ENCODE assay signal across 8 cellular contexts in genomic region chr2:218962859-218963492, GRCh38. TPM values are rescaled to one million over a fixed set of nuclear protein-coding genes. Genes with fewer than 3 reads are reported as not detected.
DNase-seq lines count a peak whose midpoint lies in the region; ATAC-seq lines count a peak whose summit lies in the region.

No MANE protein-coding gene starts in this region.

- H3K27me3 ChIP-seq in NT2/D1 (ENCODE audit: insufficient read depth, insufficient read length) = peaks cover 45% of the 10 kb centered on the region

- DNase-seq in AG08395 (ENCODE audit: low spot score) (peak; percentile 64), HUDEP-2 (lab: John Stamatoyannopoulos, UW; ENCODE audit: unreplicated experiment in 76 of 76) (peak in 44 of 76 experiments; percentile 2 to 70 (median 31)), NT2/D1 (ENCODE audit: low read depth, low spot score) (peak; percentile 95), hippocampal formation (lab: John Stamatoyannopoulos, UW) (peak; percentile 20 to 35), retina (peak; percentile 98)
- peak; percentile 86 for DNase-seq in activated naive CD8-positive, alpha-beta T cell treated with anti-CD3 and anti-CD28 coated beads, Interleukin-2, amount 10 ng/mL, durations not matched to agents 7 days and 5 days

- no peak for ATAC-seq in activated naive CD8-positive, alpha-beta T cell treated with anti-CD3 and anti-CD28 coated beads, Interleukin-2, amount 10 ng/mL, durations not matched to agents 7 days and 5 days (ENCODE audit: low read depth)
- ATAC-seq in GM19328 (IDR thresholded peaks at IDR 0.05; ENCODE audit: unreplicated experiment) (no peak), GM21515 (IDR thresholded peaks at IDR 0.05; ENCODE audit: unreplicated experiment) (no peak)

- peaks cover 76% of the 10 kb centered on the region for H3K27me3 Mint-ChIP-seq in activated naive CD8-positive, alpha-beta T cell treated with anti-CD3 and anti-CD28 coated beads, Interleukin-2, amount 10 ng/mL, durations not matched to agents 7 days and 5 days

- peak overlapping the region; percentile 39 for H3K4me3 ChIP-seq in NT2/D1 (ENCODE audit: insufficient read length, low read depth)

- no peaks in the 10 kb centered on the region for H3K9me3 Mint-ChIP-seq in activated naive CD8-positive, alpha-beta T cell treated with anti-CD3 and anti-CD28 coated beads, Interleukin-2, amount 10 ng/mL, durations not matched to agents 7 days and 5 days

- no peak overlapping the region for H3K27ac Mint-ChIP-seq in activated naive CD8-positive, alpha-beta T cell treated with anti-CD3 and anti-CD28 coated beads, Interleukin-2, amount 10 ng/mL, durations not matched to agents 7 days and 5 days

- H3K9me3 ChIP-seq in NT2/D1 (ENCODE audit: insufficient read depth, low read length) = no peaks in the 10 kb centered on the region

- H3K4me3 Mint-ChIP-seq in activated naive CD8-positive, alpha-beta T cell treated with anti-CD3 and anti-CD28 coated beads, Interleukin-2, amount 10 ng/mL, durations not matched to agents 7 days and 5 days = no peak overlapping the region

- no peaks in the 10 kb centered on the region for H3K36me3 Mint-ChIP-seq in activated naive CD8-positive, alpha-beta T cell treated with anti-CD3 and anti-CD28 coated beads, Interleukin-2, amount 10 ng/mL, durations not matched to agents 7 days and 5 days

- no peaks in the 10 kb centered on the region for H3K36me3 ChIP-seq in NT2/D1 (ENCODE audit: insufficient read depth, insufficient read length, low read length)

- H3K4me1 Mint-ChIP-seq in activated naive CD8-positive, alpha-beta T cell treated with anti-CD3 and anti-CD28 coated beads, Interleukin-2, amount 10 ng/mL, durations not matched to agents 7 days and 5 days = peaks cover 5% of the 10 kb centered on the region

- H3K4me1 ChIP-seq in NT2/D1 (ENCODE audit: insufficient read depth, insufficient read length) = peaks cover 21% of the 10 kb centered on the region

- no peak overlapping the region for H3K9ac ChIP-seq in NT2/D1 (ENCODE audit: insufficient read length, low read depth)

- POLR2A ChIA-PET in activated naive CD8-positive, alpha-beta T cell treated with anti-CD3 and anti-CD28 coated beads, Interleukin-2, amount 10 ng/mL, durations not matched to agents 7 days and 5 days (lab: Charles Lee) = no interaction called here

RNA-seq across cellular contexts. Expression of gene CDK5R2, which starts 3.5 kb away (rescaled TPM):
- not detected for total RNA-seq in activated naive CD8-positive, alpha-beta T cell treated with anti-CD3 and anti-CD28 coated beads, Interleukin-2, amount 10 ng/mL, durations not matched to agents 7 days and 5 days

RNA-seq across cellular contexts. Expression of gene FEV, which starts 22.0 kb away (rescaled TPM):
- total RNA-seq in activated naive CD8-positive, alpha-beta T cell treated with anti-CD3 and anti-CD28 coated beads, Interleukin-2, amount 10 ng/mL, durations not matched to agents 7 days and 5 days = not detected

RNA-seq across cellular contexts. Expression of gene CRYBA2, which starts 30.2 kb away (rescaled TPM):
- not detected for total RNA-seq in activated naive CD8-positive, alpha-beta T cell treated with anti-CD3 and anti-CD28 coated beads, Interleukin-2, amount 10 ng/mL, durations not matched to agents 7 days and 5 days

Comparison
In these comparisons a context has a peak if more than half of its experiments do, and no peak if none do; other contexts are left out.
1. DNase-seq: peak in every context shown above with its lines; median percentile 98 in retina; 95 in NT2/D1; 86 in activated naive CD8-positive, alpha-beta T cell treated with anti-CD3 and anti-CD28 coated beads, Interleukin-2, amount 10 ng/mL, durations not matched to agents 7 days and 5 days; 64 in AG08395; 31 in HUDEP-2; 28 in hippocampal formation.